ENCODE assay signal across 8 cellular contexts in the genomic region with DNA sequence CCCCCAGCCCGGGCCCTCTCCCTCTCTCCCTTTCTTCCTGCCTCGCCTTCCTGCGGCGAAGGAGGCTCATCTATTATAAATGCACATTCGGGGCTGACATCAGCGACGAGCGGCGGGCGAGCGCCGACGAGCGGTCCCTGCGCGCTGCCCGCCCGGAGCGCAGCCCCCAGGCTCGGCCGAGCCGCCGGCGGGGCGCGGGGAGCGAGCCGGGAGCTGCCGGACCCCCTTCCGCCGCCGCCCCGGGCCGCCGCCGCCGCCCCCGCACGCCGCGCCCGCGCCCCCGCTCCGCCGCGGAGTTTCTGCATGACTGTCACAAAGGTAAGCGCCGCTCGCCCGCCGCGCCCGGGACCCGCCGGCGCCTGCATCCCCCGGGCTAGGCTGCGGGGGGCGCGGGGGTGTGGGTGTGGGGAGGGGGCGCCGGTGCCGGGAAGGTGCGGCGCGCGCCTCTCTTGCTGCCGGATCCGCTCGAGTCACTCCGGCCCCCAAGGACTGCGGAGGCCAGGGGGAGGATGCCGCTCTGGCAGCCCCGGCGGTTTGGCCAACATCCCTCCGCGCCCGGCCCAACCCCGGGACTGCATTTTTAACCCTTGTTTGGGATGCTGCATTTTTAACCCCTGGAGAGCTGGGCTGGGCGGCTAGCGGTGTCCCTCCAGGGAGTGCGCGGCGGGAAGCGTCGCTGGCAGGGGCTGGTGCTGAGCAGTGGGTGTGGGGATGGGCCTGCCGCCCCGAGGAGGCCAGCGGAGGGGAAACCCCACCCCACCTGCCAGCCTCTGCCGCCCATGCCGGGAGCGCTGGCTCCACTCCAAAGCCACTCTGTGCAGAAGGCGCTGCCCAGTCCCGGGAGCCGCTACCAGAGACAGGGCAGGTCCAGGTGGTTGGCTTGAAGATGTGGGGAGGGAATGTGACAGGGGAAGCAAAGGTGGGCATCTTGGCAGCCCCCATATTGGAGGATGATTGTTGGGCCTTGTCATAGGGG.
DNase-seq lines count a peak whose midpoint lies in the region; TF ChIP-seq lines count a peak whose summit lies in the region.

A gene with protein sequence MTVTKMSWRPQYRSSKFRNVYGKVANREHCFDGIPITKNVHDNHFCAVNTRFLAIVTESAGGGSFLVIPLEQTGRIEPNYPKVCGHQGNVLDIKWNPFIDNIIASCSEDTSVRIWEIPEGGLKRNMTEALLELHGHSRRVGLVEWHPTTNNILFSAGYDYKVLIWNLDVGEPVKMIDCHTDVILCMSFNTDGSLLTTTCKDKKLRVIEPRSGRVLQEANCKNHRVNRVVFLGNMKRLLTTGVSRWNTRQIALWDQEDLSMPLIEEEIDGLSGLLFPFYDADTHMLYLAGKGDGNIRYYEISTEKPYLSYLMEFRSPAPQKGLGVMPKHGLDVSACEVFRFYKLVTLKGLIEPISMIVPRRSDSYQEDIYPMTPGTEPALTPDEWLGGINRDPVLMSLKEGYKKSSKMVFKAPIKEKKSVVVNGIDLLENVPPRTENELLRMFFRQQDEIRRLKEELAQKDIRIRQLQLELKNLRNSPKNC (plus strand): TSS at position 34 of the 976 bp plus-strand sequence. CDS start 270 bp downstream, at position 304.

- TF ChIP-seq CTCF in astrocyte of the cerebellum (IDR thresholded peaks at IDR 0.05; ENCODE audit: low read depth, low read length, missing control alignments): no peak

- in situ Hi-C loops in astrocyte of the cerebellum (cut with HindIII; ENCODE audit: low sequenced_read_pairs): no loop called here

- peak; percentile 47 to 91 (median 86) for DNase-seq in NCI-H1417 (lab: John Stamatoyannopoulos, UW)
- no peak for DNase-seq in NCI-H1417 treated with DMSO at 0.1 percent for 48 hours (lab: John Stamatoyannopoulos, UW)
- peak; percentile 17 for DNase-seq in NCI-H345 treated with DMSO at 0.1 percent for 48 hours (lab: John Stamatoyannopoulos, UW; ENCODE audit: unreplicated experiment)
- DNase-seq in astrocyte of the cerebellum (ENCODE audit: low read depth): no peak
- DNase-seq in skeletal muscle cell (ENCODE audit: low read depth): no peak
- DNase-seq in stimulated activated naive CD4-positive, alpha-beta T cell treated with Interleukin-2 at 50 U/mL for 16 hours (lab: John Stamatoyannopoulos, UW): no peak
- DNase-seq in stimulated activated naive CD4-positive, alpha-beta T cell (lab: John Stamatoyannopoulos, UW): no peak

- peaks cover 3% of the 10 kb centered on the region for H3K9me3 ChIP-seq in iPS-18c (ENCODE audit: control insufficient read depth, insufficient read depth, low read length)

- H3K4me3 ChIP-seq in astrocyte of the cerebellum (ENCODE audit: low read depth, low read length) (peak within 1 kb of the TSS; percentile 63), iPS-18c (ENCODE audit: insufficient read depth, low read depth, low read length) (peak within 1 kb of the TSS; percentile 70), skeletal muscle cell (ENCODE audit: low read depth, low read length) (peak within 1 kb of the TSS; percentile 60)

Comparison
In these comparisons a context has a peak if more than half of its experiments do, and no peak if none do; other contexts are left out.
1. DNase-seq: peak in NCI-H1417 (3 of 3) and NCI-H345 treated with DMSO at 0.1 percent for 48 hours (single experiment); none in NCI-H1417 treated with DMSO at 0.1 percent for 48 hours (single experiment), astrocyte of the cerebellum (single experiment), skeletal muscle cell (single experiment), stimulated activated naive CD4-positive, alpha-beta T cell treated with Interleukin-2 at 50 U/mL for 16 hours (single experiment) and stimulated activated naive CD4-positive, alpha-beta T cell (0 of 6).
2. Peak in every context shown above with its lines, with median percentiles within 50 percentile points of each other: H3K4me3 ChIP-seq.